In the genomic region with DNA sequence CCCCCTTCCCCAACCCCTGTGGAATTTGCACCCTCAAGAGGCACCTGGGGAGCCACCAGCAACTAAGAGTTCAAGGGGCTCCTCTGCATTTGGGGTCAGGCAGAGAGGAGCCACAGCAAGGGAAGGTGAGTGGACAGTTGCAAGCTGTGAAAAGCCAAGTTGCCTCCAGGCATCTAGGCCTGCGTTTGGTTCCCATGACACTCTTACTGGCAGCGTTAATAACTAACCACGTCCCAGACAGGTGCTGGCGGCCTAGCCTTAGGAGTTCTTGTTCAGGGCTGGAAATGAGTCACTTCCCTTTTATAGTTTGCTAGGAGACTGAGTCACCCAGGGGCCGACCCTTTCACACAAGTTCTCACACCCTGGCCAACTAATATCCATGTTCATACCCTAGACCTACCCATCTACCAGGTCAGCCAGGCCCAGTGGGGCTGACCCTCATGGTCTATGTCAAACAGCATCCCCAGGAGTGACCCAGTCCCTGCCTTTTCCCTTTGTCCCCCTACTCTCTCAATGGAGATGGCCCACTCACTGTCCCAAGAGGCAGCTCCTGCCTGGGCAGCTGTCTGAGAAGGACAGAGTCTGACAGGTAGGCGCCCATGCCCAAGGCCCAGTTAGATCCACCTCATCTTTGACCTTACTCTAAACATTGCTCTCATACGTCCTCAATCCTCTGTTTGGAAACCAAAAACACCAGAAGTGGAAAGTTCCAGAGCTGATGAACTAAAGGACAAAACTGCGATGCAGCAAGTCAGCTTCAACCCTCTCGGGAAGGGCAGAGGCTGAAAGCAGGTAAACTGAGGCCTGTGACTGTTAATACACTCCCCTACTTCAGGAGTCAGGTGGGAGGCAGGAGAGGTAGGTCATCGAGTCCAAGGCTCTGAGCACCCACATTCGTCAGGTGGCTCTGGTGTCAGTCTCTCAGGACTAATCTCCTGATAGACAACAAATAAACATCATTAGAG, we compare ENCODE assay signal across 8 cellular contexts.
DNase-seq lines count a peak whose midpoint lies in the region; ATAC-seq and TF ChIP-seq lines count a peak whose summit lies in the region.

No MANE protein-coding gene starts in this region.

- TF ChIP-seq CTCF in GM12864 (IDR thresholded peaks at IDR 0.05; ENCODE audit: low read depth, low read length, missing control alignments), result no peak
- no peak for TF ChIP-seq CTCF in fibroblast of mammary gland (conservative IDR thresholded peaks at IDR 0.05; ENCODE audit: control insufficient read depth, insufficient read depth, low read depth, low read length)

- H3K4me3 ChIP-seq in GM12864 (ENCODE audit: low read depth, low read length) (no peak overlapping the region), fibroblast of mammary gland (ENCODE audit: control insufficient read depth, low read depth, low read length) (no peak overlapping the region)

- DNase-seq in GM12864 (ENCODE audit: low read depth), result peak; percentile 89
- DNase-seq in SW 1271 (lab: John Stamatoyannopoulos, UW), result peak; percentile 92 to 99
- DNase-seq in fibroblast of mammary gland (ENCODE audit: low read depth), result peak; percentile 96
- DNase-seq in smooth muscle cell of the brain vasculature (ENCODE audit: low read depth, low spot score), result peak; percentile 63
- no peak for DNase-seq in T-helper 9 cell
- DNase-seq in inferior parietal cortex (ENCODE audit: extremely low spot score), result no peak

- peak; percentile 46 for ATAC-seq in GM21367 (IDR thresholded peaks at IDR 0.05; ENCODE audit: unreplicated experiment)
- peak; percentile 49 for ATAC-seq in HG03571 (IDR thresholded peaks at IDR 0.05; ENCODE audit: unreplicated experiment)

Comparison
In these comparisons a context has a peak if more than half of its experiments do, and no peak if none do; other contexts are left out.
1. DNase-seq: peak in GM12864 (single experiment), SW 1271 (2 of 2), fibroblast of mammary gland (single experiment) and smooth muscle cell of the brain vasculature (single experiment); none in T-helper 9 cell (single experiment) and inferior parietal cortex (single experiment).